In the genomic region with DNA sequence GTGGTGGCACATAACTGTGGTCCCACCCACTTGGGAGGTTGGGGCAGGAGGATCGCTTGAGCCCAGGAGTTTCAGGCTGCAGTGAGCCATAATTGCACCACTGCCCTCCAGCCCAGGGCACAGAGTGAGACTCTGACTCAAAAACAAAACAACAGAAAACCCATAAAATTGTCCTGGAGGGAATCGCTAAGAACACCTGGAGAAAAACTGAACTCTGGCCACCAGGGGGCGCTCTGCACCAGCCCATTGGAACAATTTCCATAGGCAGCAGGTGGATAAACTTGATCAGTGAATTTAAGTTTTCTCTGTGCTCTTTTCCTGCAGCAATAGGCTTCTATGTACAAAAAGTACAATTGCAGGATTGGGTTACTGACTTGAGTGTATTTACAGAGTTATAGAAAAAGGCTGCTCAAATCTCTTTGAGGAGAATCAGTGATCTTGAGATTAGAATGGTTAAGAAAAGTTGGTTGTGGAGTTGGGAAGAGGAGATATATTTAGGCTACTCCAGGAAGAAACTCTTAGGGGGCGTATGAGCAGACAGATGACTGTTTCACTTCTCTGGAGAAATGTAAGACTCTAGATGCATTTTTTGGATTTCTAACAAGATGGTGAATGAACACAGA, we compare ENCODE assay signal across 8 cellular contexts.
A peak's percentile ranks its signal among the peaks of the same experiment; 100 is the strongest.
DNase-seq lines count a peak whose midpoint lies in the region; ATAC-seq and TF ChIP-seq lines count a peak whose summit lies in the region.

No MANE protein-coding gene starts in this region.

- H3K27me3 Mint-ChIP-seq in effector memory CD8-positive, alpha-beta T cell: peaks cover 18 to 30% of the 10 kb centered on the region in 2 donors
- peaks cover 3% of the 10 kb centered on the region for H3K27me3 Mint-ChIP-seq in mesothelial cell of epicardium (ENCODE audit: low read depth)

- H3K36me3 Mint-ChIP-seq in effector memory CD8-positive, alpha-beta T cell (ENCODE audit: insufficient read depth): no peaks in the 10 kb centered on the region
- no peaks in the 10 kb centered on the region for H3K36me3 Mint-ChIP-seq in mesothelial cell of epicardium

- TF ChIP-seq CTCF in AG09309 (IDR thresholded peaks at IDR 0.05; ENCODE audit: control insufficient read depth, insufficient read depth, low read depth, low read length, missing control alignments): peak; percentile 84
- peak; percentile 50 for TF ChIP-seq CTCF in GM20000 (IDR thresholded peaks at IDR 0.05; ENCODE audit: extremely low read depth, missing control alignments)
- peak; percentile 100 for TF ChIP-seq CTCF in mesothelial cell of epicardium (IDR thresholded peaks at IDR 0.05; ENCODE audit: unreplicated experiment)

- no peak overlapping the region for H3K4me3 ChIP-seq in AG09309 (ENCODE audit: control insufficient read depth, low read depth, low read length)

- ATAC-seq in effector memory CD8-positive, alpha-beta T cell (replicated peaks): no peak
- no peak for ATAC-seq in GM19395 (IDR thresholded peaks at IDR 0.05; ENCODE audit: unreplicated experiment)

- no peak overlapping the region for H3K27ac Mint-ChIP-seq in effector memory CD8-positive, alpha-beta T cell
- no peak overlapping the region for H3K27ac Mint-ChIP-seq in mesothelial cell of epicardium

- DNase-seq in AG09309 (ENCODE audit: low read depth) (no peak), GM20000 (ENCODE audit: low spot score) (peak; percentile 63), NCI-H460 (ENCODE audit: extremely low read depth, low read depth) (peak; percentile 59), mesothelial cell of epicardium (ENCODE audit: low spot score in 2 of 2, unreplicated experiment in 2 of 2) (peak; percentile 86 to 97)
- peak; percentile 9 to 31 for DNase-seq in activated CD4-positive, alpha-beta T cell treated with anti-CD3 and anti-CD28 coated beads, Interleukin-2, amount 50 U/mL, for 4 hours
- DNase-seq in effector memory CD8-positive, alpha-beta T cell: peak; percentile 31 to 35 (median 33)
- DNase-seq in stimulated activated CD8-positive, alpha-beta memory T cell treated with anti-CD3 and anti-CD28 coated beads, Interleukin-4, amount 100 ng/mL, for 24 hours (ENCODE audit: low read depth): peak; percentile 44

- no peaks in the 10 kb centered on the region for H3K4me1 Mint-ChIP-seq in effector memory CD8-positive, alpha-beta T cell (ENCODE audit: low read depth in 2 of 2)
- H3K4me1 Mint-ChIP-seq in mesothelial cell of epicardium: no peaks in the 10 kb centered on the region

- peaks cover 0 to 3% of the 10 kb centered on the region in 2 donors for H3K9me3 Mint-ChIP-seq in effector memory CD8-positive, alpha-beta T cell
- peaks cover 13% of the 10 kb centered on the region for H3K9me3 Mint-ChIP-seq in mesothelial cell of epicardium

- no peak overlapping the region for H3K4me3 Mint-ChIP-seq in effector memory CD8-positive, alpha-beta T cell
- no peak overlapping the region for H3K4me3 Mint-ChIP-seq in mesothelial cell of epicardium

Comparison
In these comparisons a context has a peak if more than half of its experiments do, and no peak if none do; other contexts are left out.
1. CTCF ChIP-seq: peak in every context shown above with its lines; median percentile 100 in mesothelial cell of epicardium; 84 in AG09309; 50 in GM20000.